16 cellular contexts compared by ENCODE assay signal in the genomic region with DNA sequence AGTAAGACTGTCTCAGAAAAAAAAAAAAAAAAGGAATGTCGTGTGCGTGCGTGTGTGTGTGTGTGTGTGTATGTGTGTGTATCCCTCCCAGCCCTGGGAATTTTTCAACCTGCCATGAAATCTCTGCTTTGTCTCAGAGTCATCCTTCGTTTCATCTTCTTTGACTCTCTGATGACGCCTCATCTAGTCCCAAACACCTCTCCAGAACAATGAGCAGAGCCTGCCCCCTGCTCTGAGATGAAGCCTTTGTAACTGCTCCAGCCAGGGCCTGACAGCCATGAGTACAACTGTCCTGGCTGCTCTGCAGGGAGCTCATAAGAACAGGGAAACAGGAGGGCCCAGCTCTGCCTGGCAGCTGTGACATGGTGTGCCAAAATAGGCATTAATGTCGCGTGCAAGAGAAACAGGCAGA.
DNase-seq lines count a peak whose midpoint lies in the region; ATAC-seq and TF ChIP-seq lines count a peak whose summit lies in the region.
"Had no signal": no experiment of that assay in that cellular context is flagged by ENCODE, and none has a peak within 500 bp of the region (broad histone marks: within the 10 kb centered on the region; RNA-seq: fewer than 3 reads in every experiment).

No MANE protein-coding gene starts in this region.

- peak overlapping the region; percentile 31; the same call in 1 of the 2 replicates for H3K4me2 ChIP-seq in OCI-LY1 (ENCODE audit: low read length)

- no peaks in the 10 kb centered on the region for H3F3A ChIP-seq in OCI-LY1 (ENCODE audit: insufficient read depth, low read length)

- peak; percentile 69 for DNase-seq in NCI-H748 (lab: John Stamatoyannopoulos, UW; ENCODE audit: unreplicated experiment)
- DNase-seq in NCI-H748 treated with DMSO at 0.1 percent for 48 hours (lab: John Stamatoyannopoulos, UW) = no peak
- no peak for DNase-seq in left lobe of liver (ENCODE audit: low spot score)
- no peak for DNase-seq in DMS53 (lab: John Stamatoyannopoulos, UW)
- no peak for DNase-seq in GM10266 (ENCODE audit: extremely low spot score)
- DNase-seq: ACHN; activated T-cell treated with anti-CD3 and anti-CD28 coated beads for 4 hours; DMS153; effector memory CD4-positive, alpha-beta T cell; naive thymus-derived CD8-positive, alpha-beta T cell; NCI-H774 had no signal

- peaks cover 4% of the 10 kb centered on the region for H3K4me1 Mint-ChIP-seq in stimulated activated memory B cell treated with anti-CD40 and anti-IgM and Interleukin-4, amounts not matched to agents 10 μg/mL and 1 μg/mL and 100 μg/mL, for 72 hours

- no peaks in the 10 kb centered on the region for H3K9me3 Mint-ChIP-seq in stimulated activated memory B cell treated with anti-CD40 and anti-IgM and Interleukin-4, amounts not matched to agents 10 μg/mL and 1 μg/mL and 100 μg/mL, for 72 hours
- H3K9me3 Mint-ChIP-seq: naive thymus-derived CD8-positive, alpha-beta T cell had no signal

- no peaks in the 10 kb centered on the region for H3K9me3 ChIP-seq in OCI-LY1 (ENCODE audit: low read length)
- H3K9me3 ChIP-seq: tibial nerve had no signal

- H3K4me3 Mint-ChIP-seq in stimulated activated memory B cell treated with anti-CD40 and anti-IgM and Interleukin-4, amounts not matched to agents 10 μg/mL and 1 μg/mL and 100 μg/mL, for 72 hours = no peak overlapping the region
- H3K4me3 Mint-ChIP-seq: naive thymus-derived CD8-positive, alpha-beta T cell had no signal

- no peak overlapping the region for H3K27ac Mint-ChIP-seq in stimulated activated memory B cell treated with anti-CD40 and anti-IgM and Interleukin-4, amounts not matched to agents 10 μg/mL and 1 μg/mL and 100 μg/mL, for 72 hours

- peak overlapping the region; percentile 34; the same call in 1 of the 2 replicates for H3K9ac ChIP-seq in OCI-LY1 (ENCODE audit: low read length)

- H2AFZ ChIP-seq in OCI-LY1 (ENCODE audit: low read length) = peak overlapping the region; percentile 96

- H3K9me2 ChIP-seq in OCI-LY1 (ENCODE audit: low read depth, low read length) = no peaks in the 10 kb centered on the region

- ATAC-seq in left lobe of liver = peak; percentile 43
- no peak for ATAC-seq in stimulated activated memory B cell treated with anti-CD40 and anti-IgM and Interleukin-4, amounts not matched to agents 10 μg/mL and 1 μg/mL and 100 μg/mL, for 72 hours
- ATAC-seq: GM12878; naive thymus-derived CD8-positive, alpha-beta T cell had no signal

- H3K4me3 ChIP-seq in OCI-LY1 (ENCODE audit: low read depth, low read length, poor library complexity, severe bottlenecking) = no peak overlapping the region
- H3K4me3 ChIP-seq: GM12878, tibial nerve had no signal

- H3K27ac ChIP-seq in OCI-LY1 (ENCODE audit: low read depth, low read length, poor library complexity, severe bottlenecking) (peak overlapping the region; percentile 77), temporal lobe (ENCODE audit: low read depth, low read length) (peak overlapping the region; percentile 76)

- no peaks in the 10 kb centered on the region for H3K27me3 Mint-ChIP-seq in stimulated activated memory B cell treated with anti-CD40 and anti-IgM and Interleukin-4, amounts not matched to agents 10 μg/mL and 1 μg/mL and 100 μg/mL, for 72 hours
- H3K27me3 Mint-ChIP-seq: naive thymus-derived CD8-positive, alpha-beta T cell had no signal

- H3K36me3 ChIP-seq in OCI-LY1 (ENCODE audit: insufficient read depth, low read length) = no peaks in the 10 kb centered on the region
- H3K36me3 ChIP-seq: tibial nerve had no signal

- no peaks in the 10 kb centered on the region for H3K27me3 ChIP-seq in OCI-LY1 (ENCODE audit: insufficient read depth, low read length)
- H3K27me3 ChIP-seq: tibial nerve had no signal

- TF ChIP-seq CTCF in OCI-LY1 (IDR thresholded peaks at IDR 0.05; ENCODE audit: low read length) (no peak), GM10266 (IDR thresholded peaks at IDR 0.05; ENCODE audit: control insufficient read depth, insufficient read depth, low read depth, missing control alignments) (no peak)

- H3K36me3 Mint-ChIP-seq in stimulated activated memory B cell treated with anti-CD40 and anti-IgM and Interleukin-4, amounts not matched to agents 10 μg/mL and 1 μg/mL and 100 μg/mL, for 72 hours = no peaks in the 10 kb centered on the region
- H3K36me3 Mint-ChIP-seq: naive thymus-derived CD8-positive, alpha-beta T cell had no signal

- no peaks in the 10 kb centered on the region for H4K20me1 ChIP-seq in OCI-LY1 (ENCODE audit: insufficient read depth, low read length)

- H3K79me2 ChIP-seq in OCI-LY1 (ENCODE audit: insufficient read depth, low read length) = no peaks in the 10 kb centered on the region

- H3K4me1 ChIP-seq in OCI-LY1 (ENCODE audit: insufficient read depth, low read length, severe bottlenecking) = peaks cover 28% of the 10 kb centered on the region
